In genomic region chrX:107107459-107107858, GRCh38 we compare ENCODE assay signal across 34 cellular contexts. TPM values are rescaled to one million over a fixed set of nuclear protein-coding genes. Genes with fewer than 3 reads are reported as not detected.
DNase-seq lines count a peak whose midpoint lies in the region; ATAC-seq, FAIRE-seq and TF ChIP-seq lines count a peak whose summit lies in the region.
"Had no signal": no experiment of that assay in that cellular context is flagged by ENCODE, and none has a peak within 500 bp of the region (broad histone marks: within the 10 kb centered on the region; RNA-seq: fewer than 3 reads in every experiment).

No MANE protein-coding gene starts in this region.

- H3K27me3 ChIP-seq in mammary epithelial cell (ENCODE audit: insufficient read depth, low read length) (no peaks in the 10 kb centered on the region), gastrocnemius medialis (peaks cover 0 to 6% (median 0%) of the 10 kb centered on the region in 3 donors), vagina (no peaks in the 10 kb centered on the region)
- H3K27me3 ChIP-seq: brain microvascular endothelial cell, neural progenitor cell, sigmoid colon had no signal

- no peak overlapping the region for H3K4me3 Mint-ChIP-seq in MCF 10A (ENCODE audit: unreplicated experiment)
- H3K4me3 Mint-ChIP-seq: activated CD4-positive, alpha-beta memory T cell treated with anti-CD3 and anti-CD28 coated beads for 36 hours; endodermal cell; neural progenitor cell; type B pancreatic cell had no signal

- peak; percentile 32 for FAIRE-seq in RCC 7860 (lab: Jason Lieb, UNC)
- FAIRE-seq: A549, GM12878 had no signal

- POLR2A ChIA-PET in MCF 10A (lab: Yijun Ruan, JAX), result no interaction called here

- ATAC-seq in left cardiac atrium (no peak), gastrocnemius medialis (no peak)
- ATAC-seq: A549, GM12878, lower lobe of right lung, mucosa of descending colon, PC-3 had no signal

- H3K9ac ChIP-seq in mammary epithelial cell (ENCODE audit: insufficient read depth, low read length), result no peak overlapping the region
- H3K9ac ChIP-seq: neural progenitor cell had no signal

- H3K27ac Mint-ChIP-seq in MCF 10A (ENCODE audit: low read depth, unreplicated experiment), result no peak overlapping the region
- H3K27ac Mint-ChIP-seq: activated CD4-positive, alpha-beta memory T cell treated with anti-CD3 and anti-CD28 coated beads for 36 hours; activated T-helper 2 cell treated with anti-CD3 and anti-CD28 coated beads, Interferon-gamma antibody, Interleukin-2, Interleukin-4, amounts not matched to agents 10 μg/mL and 5 μg/mL and 100 μg/mL, durations not matched to agents 14 hours and 24 hours and 36 hours; endodermal cell; neural progenitor cell; type B pancreatic cell had no signal

- H3K4me3 ChIP-seq in mammary epithelial cell (replicated peaks in 1 of 3; ENCODE audit: insufficient read depth in 1 of 3, low read depth in 2 of 3, low read length in 3 of 3) (no peak overlapping the region), gastrocnemius medialis (no peak overlapping the region), vagina (no peak overlapping the region)
- H3K4me3 ChIP-seq: A549, coronary artery, GM12878, lower lobe of right lung, mucosa of descending colon, neural progenitor cell, sigmoid colon had no signal

- H3K27ac ChIP-seq in mammary epithelial cell (ENCODE audit: insufficient read depth, low read depth, low read length) (no peak overlapping the region), gastrocnemius medialis (no peak overlapping the region), vagina (no peak overlapping the region)
- H3K27ac ChIP-seq: A549, brain microvascular endothelial cell, coronary artery, lower lobe of right lung, neural progenitor cell, sigmoid colon had no signal

- TF ChIP-seq CTCF in mammary epithelial cell (conservative IDR thresholded peaks at IDR 0.05 in 1 of 2, IDR thresholded peaks at IDR 0.05 in 1 of 2; ENCODE audit: extremely low read depth in 1 of 2, insufficient read depth in 1 of 2, low read depth in 1 of 2, low read length in 2 of 2), result no peak
- TF ChIP-seq CTCF in MCF 10A (IDR thresholded peaks at IDR 0.05; ENCODE audit: unreplicated experiment), result no peak
- TF ChIP-seq CTCF in gastrocnemius medialis (IDR thresholded peaks at IDR 0.05 in 4 of 5, conservative IDR thresholded peaks at IDR 0.05 in 1 of 5), result no peak
- no peak for TF ChIP-seq CTCF in vagina (IDR thresholded peaks at IDR 0.05)

- intact Hi-C loops in mammary epithelial cell (cut with micrococcal nuclease) (no loop called here), MCF 10A (cut with micrococcal nuclease) (no loop called here), left cardiac atrium (cut with DNase I) (no loop called here), gastrocnemius medialis (cut with DNase I; ENCODE audit: low total_unique reads) (no loop called here), vagina (cut with DNase I) (no loop called here)

- peaks cover 10% of the 10 kb centered on the region for H3K36me3 Mint-ChIP-seq in MCF 10A (ENCODE audit: insufficient read depth, unreplicated experiment)

- dilution Hi-C loops in mammary epithelial cell (cut with HindIII; ENCODE audit: low sequenced_read_pairs), result no loop called here

- in situ Hi-C loops in mammary epithelial cell (cut with MboI; ENCODE audit: low sequenced_read_pairs in 2 of 2), result no loop called here
- in situ Hi-C loops in gastrocnemius medialis (cut with MboI; ENCODE audit: low sequenced_read_pairs in 4 of 4), result no loop called here

- H3K79me2 ChIP-seq in mammary epithelial cell (ENCODE audit: insufficient read depth, low read length), result peaks cover 6% of the 10 kb centered on the region

- 100% methylated on average over 1 of the region's 1 CpG for WGBS in mammary epithelial cell (ENCODE audit: low coverage, missing lambda C conversion rate)

- peaks cover 44% of the 10 kb centered on the region for H3K27me3 Mint-ChIP-seq in MCF 10A (ENCODE audit: insufficient read depth, unreplicated experiment)
- H3K27me3 Mint-ChIP-seq: activated CD4-positive, alpha-beta memory T cell treated with anti-CD3 and anti-CD28 coated beads for 36 hours; type B pancreatic cell had no signal

- CTCF ChIA-PET in mammary epithelial cell (lab: Charles Lee; ENCODE audit: low non-redundant PET) (no interaction called here), MCF 10A (lab: Yijun Ruan, JAX) (no interaction called here)

- no peaks in the 10 kb centered on the region for H4K20me1 ChIP-seq in mammary epithelial cell (ENCODE audit: insufficient read depth, low read length)

- H3K36me3 ChIP-seq in mammary epithelial cell (ENCODE audit: insufficient read depth, low read length) (no peaks in the 10 kb centered on the region), gastrocnemius medialis (no peaks in the 10 kb centered on the region), vagina (peaks cover 0 to 3% of the 10 kb centered on the region in 2 donors)

- BruUV-seq in mammary epithelial cell (replicated peaks; lab: Mats Ljungman, UMichigan), result no TSS peak
- no TSS peak for BruUV-seq in MCF 10A (replicated peaks; lab: Mats Ljungman, UMichigan)

- DNase-seq in mammary epithelial cell (peak; percentile 27), MCF 10A (ENCODE audit: unreplicated experiment) (no peak), RCC 7860 (ENCODE audit: low spot score) (peak; percentile 5), foreskin melanocyte (peak; percentile 38), left cardiac atrium (no peak), CD1c-positive myeloid dendritic cell (ENCODE audit: extremely low spot score) (no peak), gastrocnemius medialis (no peak), vagina (ENCODE audit: extremely low spot score in 2 of 2) (no peak)
- DNase-seq: activated CD4-positive, alpha-beta memory T cell treated with anti-CD3 and anti-CD28 coated beads for 36 hours; activated CD4-positive, CD25-positive, alpha-beta regulatory T cell; brain microvascular endothelial cell; Caco-2; DND-41; endodermal cell; H7; islet precursor cell; Kasumi-1; lower lobe of right lung; mucosa of descending colon; NCI-H1417; NCI-H2107; NCI-H446 treated with DMSO at 0.1 percent for 48 hours; PC-3; SIG-M5; sigmoid colon; stimulated activated CD4-positive, alpha-beta T cell treated with anti-CD3 and anti-CD28 coated beads, Interleukin-15, amount 100 ng/mL, for 24 hours; SW 1271; T1000 had no signal

- H3K9me3 ChIP-seq in mammary epithelial cell (replicated peaks; ENCODE audit: insufficient read depth, low read length) (no peaks in the 10 kb centered on the region), gastrocnemius medialis (no peaks in the 10 kb centered on the region), vagina (no peaks in the 10 kb centered on the region)
- H3K9me3 ChIP-seq: Caco-2, lower lobe of right lung, mucosa of descending colon, sigmoid colon had no signal

- H3K9me3 Mint-ChIP-seq in MCF 10A (ENCODE audit: unreplicated experiment), result peaks cover 7% of the 10 kb centered on the region
- H3K9me3 Mint-ChIP-seq: activated CD4-positive, alpha-beta memory T cell treated with anti-CD3 and anti-CD28 coated beads for 36 hours; type B pancreatic cell had no signal

- H3K4me1 ChIP-seq in mammary epithelial cell (ENCODE audit: insufficient read depth, low read length) (no peaks in the 10 kb centered on the region), gastrocnemius medialis (no peaks in the 10 kb centered on the region), vagina (no peaks in the 10 kb centered on the region)
- H3K4me1 ChIP-seq: A549, Caco-2, lower lobe of right lung, neural progenitor cell, sigmoid colon had no signal

- H2AFZ ChIP-seq in mammary epithelial cell (ENCODE audit: low read depth, low read length), result no peak overlapping the region
- H2AFZ ChIP-seq: neural progenitor cell had no signal

- H3K4me2 ChIP-seq in mammary epithelial cell (ENCODE audit: insufficient read depth, low read depth, low read length), result no peak overlapping the region
- H3K4me2 ChIP-seq: A549, neural progenitor cell had no signal

- H3K4me1 Mint-ChIP-seq in MCF 10A (ENCODE audit: insufficient read depth, unreplicated experiment), result no peaks in the 10 kb centered on the region
- H3K4me1 Mint-ChIP-seq: endodermal cell, neural progenitor cell had no signal

- TF ChIP-seq POLR2A in gastrocnemius medialis (IDR thresholded peaks at IDR 0.05) (no peak), vagina (IDR thresholded peaks at IDR 0.05) (no peak)

RNA-seq across cellular contexts. Expression of gene RBM41, which starts 11.2 kb away (rescaled TPM):
- total RNA-seq in mammary epithelial cell (10 to 100 TPM; 21.5 TPM), MCF 10A (2022) (20.2 and 24.7 TPM in 2 replicates), left cardiac atrium (10 to 100 TPM in 1 of 2 donors, 1 to 10 TPM in 1; 9.2 to 11.0 TPM), gastrocnemius medialis (10 to 100 TPM in 3 of 4 donors, 1 to 10 TPM in 1; 9.9 to 16.0 (median 13.2) TPM), vagina (11.5 TPM)
- polyA plus RNA-seq in mammary epithelial cell, result 6.9 TPM
- polyA minus RNA-seq in mammary epithelial cell, result 21.2 TPM

Comparison
In these comparisons a context has a peak if more than half of its experiments do, and no peak if none do; other contexts are left out.
1. DNase-seq: peak in mammary epithelial cell (single experiment), RCC 7860 (single experiment) and foreskin melanocyte (single experiment); none in MCF 10A (single experiment), left cardiac atrium (single experiment), CD1c-positive myeloid dendritic cell (single experiment), gastrocnemius medialis (0 of 2) and vagina (0 of 2).